Comparison of ENCODE assay signal across 8 cellular contexts in the genomic region with DNA sequence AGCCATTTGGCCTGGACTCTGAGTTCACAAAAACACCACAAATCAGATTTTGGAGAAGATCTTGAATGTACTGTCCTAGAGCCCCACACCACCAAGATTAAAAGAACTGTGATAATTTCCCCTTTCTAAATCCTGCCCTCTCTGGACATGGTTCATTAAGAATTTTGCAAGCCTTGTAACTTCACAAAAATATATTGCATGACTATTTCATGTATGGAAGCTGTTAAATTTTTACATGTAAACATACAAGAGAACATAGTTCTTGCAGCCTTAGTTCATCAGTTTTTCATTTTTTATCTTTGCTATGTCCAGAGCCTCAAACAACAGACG.
DNase-seq lines count a peak whose midpoint lies in the region; ATAC-seq and TF ChIP-seq lines count a peak whose summit lies in the region.
"Had no signal": no experiment of that assay in that cellular context is flagged by ENCODE, and none has a peak within 500 bp of the region (broad histone marks: within the 10 kb centered on the region; RNA-seq: fewer than 3 reads in every experiment).

No MANE protein-coding gene starts in this region.

- H3K4me3 Mint-ChIP-seq in T-helper 2 cell treated with Interferon-gamma antibody and Interleukin-4, amounts not matched to agents 5 μg/mL and 100 μg/mL, for 36 hours = no peak overlapping the region
- H3K4me3 Mint-ChIP-seq: IgD-negative memory B cell had no signal

- H3K27ac ChIP-seq in esophagus squamous epithelium (peak overlapping the region; percentile 47 to 85 (median 77)), stomach (peak overlapping the region in 4 of 5 donors; percentile 58 to 80 (median 78))

- no peaks in the 10 kb centered on the region for H3K36me3 ChIP-seq in esophagus squamous epithelium
- H3K36me3 ChIP-seq in stomach = no peaks in the 10 kb centered on the region

- 0% methylated on average over 1 of the region's 1 CpG for WGBS in esophagus squamous epithelium, 2 donors
- 0% methylated on average over 1 of the region's 1 CpG for WGBS in stomach, 5 donors

- no peak for TF ChIP-seq POLR2A in esophagus squamous epithelium (IDR thresholded peaks at IDR 0.05)
- TF ChIP-seq POLR2A in stomach (IDR thresholded peaks at IDR 0.05) = no peak

- H3K4me3 ChIP-seq in esophagus squamous epithelium = no peak overlapping the region
- H3K4me3 ChIP-seq in stomach = no peak overlapping the region

- no peak for TF ChIP-seq EP300 in stomach (IDR thresholded peaks at IDR 0.05)

- DNase-seq in NOMO-1 treated with DMSO at 0.1 percent for 48 hours (lab: John Stamatoyannopoulos, UW; ENCODE audit: unreplicated experiment) (peak; percentile 74), esophagus squamous epithelium (lab: John Stamatoyannopoulos, UW) (no peak), stomach (no peak), HT-29 (ENCODE audit: low spot score) (no peak)
- no peak for DNase-seq in T-helper 2 cell treated with Interferon-gamma antibody and Interleukin-4, amounts not matched to agents 5 μg/mL and 100 μg/mL, for 36 hours (ENCODE audit: low spot score)

- H3K9me3 ChIP-seq in esophagus squamous epithelium (peaks cover 0 to 14% (median 7%) of the 10 kb centered on the region in 3 donors), stomach (peaks cover 0 to 15% (median 4%) of the 10 kb centered on the region in 4 donors)

- H3K4me1 Mint-ChIP-seq in T-helper 2 cell treated with Interferon-gamma antibody and Interleukin-4, amounts not matched to agents 5 μg/mL and 100 μg/mL, for 36 hours (ENCODE audit: low read depth) = peaks cover 7% of the 10 kb centered on the region

- H3K36me3 Mint-ChIP-seq in T-helper 2 cell treated with Interferon-gamma antibody and Interleukin-4, amounts not matched to agents 5 μg/mL and 100 μg/mL, for 36 hours (ENCODE audit: low read depth) = no peaks in the 10 kb centered on the region

- H3K4me1 ChIP-seq in esophagus squamous epithelium (peaks cover 17 to 63% (median 30%) of the 10 kb centered on the region in 3 donors), stomach (peaks cover 17 to 49% (median 26%) of the 10 kb centered on the region in 4 donors)

- peaks cover 14% of the 10 kb centered on the region for H3K27me3 Mint-ChIP-seq in T-helper 2 cell treated with Interferon-gamma antibody and Interleukin-4, amounts not matched to agents 5 μg/mL and 100 μg/mL, for 36 hours (ENCODE audit: low read depth)

- H3K27ac Mint-ChIP-seq in T-helper 2 cell treated with Interferon-gamma antibody and Interleukin-4, amounts not matched to agents 5 μg/mL and 100 μg/mL, for 36 hours = no peak overlapping the region

- TF ChIP-seq CTCF in esophagus squamous epithelium (IDR thresholded peaks at IDR 0.05) (no peak), stomach (IDR thresholded peaks at IDR 0.05) (no peak)

- intact Hi-C loops in esophagus squamous epithelium (cut with DNase I) (loop anchor here (5.0 kb wide), 1 partner anchor 729 kb away; no protein-coding TSS in a partner anchor), stomach (cut with DNase I; ENCODE audit: low total_unique reads) (loop anchor here (10.0 kb wide), 1 partner anchor 102 kb away; no protein-coding TSS in a partner anchor)

- H3K9me3 Mint-ChIP-seq in T-helper 2 cell treated with Interferon-gamma antibody and Interleukin-4, amounts not matched to agents 5 μg/mL and 100 μg/mL, for 36 hours = peaks cover 21% of the 10 kb centered on the region

- peak; percentile 4 for ATAC-seq in GM18870 (IDR thresholded peaks at IDR 0.05; ENCODE audit: unreplicated experiment)
- ATAC-seq in HG03342 (IDR thresholded peaks at IDR 0.05; ENCODE audit: unreplicated experiment) = no peak

- H3K27me3 ChIP-seq in esophagus squamous epithelium = peaks cover 0 to 17% (median 0%) of the 10 kb centered on the region in 4 donors
- no peaks in the 10 kb centered on the region for H3K27me3 ChIP-seq in stomach
